In the genomic region with DNA sequence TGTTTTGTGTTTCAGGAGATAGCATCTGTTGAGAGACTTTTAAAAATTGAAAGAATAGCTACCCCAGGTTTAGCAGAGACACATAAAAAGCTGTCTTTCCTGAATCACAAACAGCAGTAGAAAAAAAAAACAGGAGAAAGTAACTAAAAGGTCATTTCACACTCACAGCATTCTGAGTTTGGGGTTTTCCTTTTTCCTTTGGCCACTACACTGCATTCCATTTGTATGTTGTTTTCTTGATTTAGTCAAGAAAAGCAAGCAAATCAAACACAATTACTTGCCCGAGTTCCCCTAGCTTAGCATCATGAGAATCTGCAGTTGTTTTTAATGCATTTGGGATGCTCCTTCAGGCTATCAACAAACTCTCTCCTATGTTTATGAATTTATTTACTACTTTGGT, we compare ENCODE assay signal across 24 cellular contexts.
DNase-seq lines count a peak whose midpoint lies in the region; ATAC-seq, FAIRE-seq and TF ChIP-seq lines count a peak whose summit lies in the region.
"Had no signal": no experiment of that assay in that cellular context is flagged by ENCODE, and none has a peak within 500 bp of the region (broad histone marks: within the 10 kb centered on the region; RNA-seq: fewer than 3 reads in every experiment).

No MANE protein-coding gene starts in this region.

- CTCF ChIA-PET in CD4-positive, alpha-beta T cell (lab: Charles Lee) = interaction anchor here (1.0 kb wide), 1 partner anchor 28 kb away, joined by 3 read pairs; no protein-coding TSS in a partner anchor

- no peak overlapping the region for H3K18ac ChIP-seq in trophoblast cell (ENCODE audit: low read length)

- WGBS in trophoblast cell (ENCODE audit: extremely low coverage, insufficient coverage, insufficient read length) = no CpG with 5 or more reads among the region's 1 CpG

- H3K4me2 ChIP-seq in trophoblast cell (ENCODE audit: low read length) = no peak overlapping the region

- peak overlapping the region; percentile 43 for H3K14ac ChIP-seq in trophoblast cell (ENCODE audit: low read length)

- no peak for FAIRE-seq in kidney (lab: Jason Lieb, UNC)
- FAIRE-seq: G401.6, GM12891, H54 had no signal

- H3K4me1 ChIP-seq in adipocyte (ENCODE audit: control insufficient read depth, insufficient read depth, low read length) (peaks cover 36% of the 10 kb centered on the region), trophoblast cell (ENCODE audit: control insufficient read depth in 1 of 2, insufficient read depth in 2 of 2, low read length in 2 of 2) (peaks cover 7 to 8% of the 10 kb centered on the region in 2 experiments), kidney (ENCODE audit: control insufficient read depth in 1 of 2, insufficient read depth in 1 of 2, low read depth in 1 of 2, low read length in 2 of 2) (no peaks in the 10 kb centered on the region)
- H3K4me1 ChIP-seq: prostate gland, SJCRH30 had no signal

- H3K79me2 ChIP-seq in trophoblast cell (ENCODE audit: control insufficient read depth, insufficient read depth, low read length, poor library complexity) = no peaks in the 10 kb centered on the region

- H3K36me3 ChIP-seq in adipocyte (ENCODE audit: control insufficient read depth, insufficient read depth, low read length, severe bottlenecking) (no peaks in the 10 kb centered on the region), trophoblast cell (ENCODE audit: control insufficient read depth in 1 of 2, insufficient read depth in 2 of 2, low read length in 2 of 2) (no peaks in the 10 kb centered on the region), kidney (ENCODE audit: control insufficient read depth in 1 of 2, insufficient read depth in 2 of 2, low read length in 2 of 2) (no peaks in the 10 kb centered on the region)
- H3K36me3 ChIP-seq: esophagus squamous epithelium, prostate gland, SJCRH30 had no signal

- no peak for DNase-seq in CD4-positive, alpha-beta T cell
- peak; percentile 74 for DNase-seq in adipocyte (ENCODE audit: low read depth)
- peak; percentile 84 for DNase-seq in fibroblast of peridontal ligament (ENCODE audit: extremely low read depth)
- DNase-seq in trophoblast cell = no peak
- DNase-seq in dorsolateral prefrontal cortex = no peak
- DNase-seq in kidney = no peak
- no peak for DNase-seq in nucleus accumbens (lab: John Stamatoyannopoulos, UW)
- DNase-seq: activated CD4-positive, alpha-beta T cell treated with anti-CD3 and anti-CD28 coated beads for 1 hour; AML-193; anterior cingulate cortex; Calu3; esophagus squamous epithelium; left colon; NCI-H187; NCI-H524; SJCRH30; stimulated activated CD4-positive, alpha-beta T cell treated with anti-CD3 and anti-CD28 coated beads, Interleukin-2, amount 100 ng/mL, for 48 hours; substantia nigra had no signal

- H2AFZ ChIP-seq in trophoblast cell (ENCODE audit: insufficient read depth, low read length, poor library complexity) = no peak overlapping the region

- H3K27ac Mint-ChIP-seq in CD4-positive, alpha-beta T cell = peak overlapping the region; percentile 18
- H3K27ac Mint-ChIP-seq: dendritic cell treated with granulocyte-macrophage colony-stimulating factor and Interleukin-4, amounts not matched to agents 40 ng/mL and 50 ng/mL, for 4 days had no signal

- no peak overlapping the region for H3K4ac ChIP-seq in trophoblast cell (ENCODE audit: low read depth, low read length)

- no peak overlapping the region for H3K27ac ChIP-seq in CD4-positive, alpha-beta T cell (ENCODE audit: low read depth, low read length)
- peak overlapping the region; percentile 73 for H3K27ac ChIP-seq in trophoblast cell (ENCODE audit: low read depth, low read length)
- H3K27ac ChIP-seq in dorsolateral prefrontal cortex = no peak overlapping the region
- H3K27ac ChIP-seq in kidney (ENCODE audit: low read depth in 2 of 2, low read length in 2 of 2) = no peak overlapping the region
- H3K27ac ChIP-seq: esophagus squamous epithelium, prostate gland, SJCRH30 had no signal

- no peak overlapping the region for H3K4me3 Mint-ChIP-seq in CD4-positive, alpha-beta T cell
- H3K4me3 Mint-ChIP-seq: dendritic cell treated with granulocyte-macrophage colony-stimulating factor and Interleukin-4, amounts not matched to agents 40 ng/mL and 50 ng/mL, for 4 days had no signal

- H3K4me1 Mint-ChIP-seq in CD4-positive, alpha-beta T cell (ENCODE audit: low read depth) = no peaks in the 10 kb centered on the region

- H3K9ac ChIP-seq in adipocyte (ENCODE audit: low read length) = no peak overlapping the region
- H3K9ac ChIP-seq in trophoblast cell (ENCODE audit: low read length) = no peak overlapping the region
- H3K9ac ChIP-seq in kidney (ENCODE audit: low read length in 2 of 2) = no peak overlapping the region

- no peak overlapping the region for H2BK5ac ChIP-seq in trophoblast cell (ENCODE audit: low read depth, low read length, poor library complexity)

- H3K4me3 ChIP-seq in adipocyte (ENCODE audit: low read length) (peak overlapping the region; percentile 29), trophoblast cell (ENCODE audit: low read depth, low read length) (no peak overlapping the region), dorsolateral prefrontal cortex (no peak overlapping the region), kidney (ENCODE audit: low read length in 2 of 2) (no peak overlapping the region)
- H3K4me3 ChIP-seq: esophagus squamous epithelium, prostate gland, SJCRH30 had no signal

- no peak overlapping the region for H2AK5ac ChIP-seq in trophoblast cell (ENCODE audit: low read length)

- intact Hi-C loops in CD4-positive, alpha-beta T cell (cut with DNase I, micrococcal nuclease) = loop anchor here in 1 of 2 experiments (5.0 kb wide), 1 partner anchor 162 kb away; a partner anchor contains a TSS
- intact Hi-C loops in dorsolateral prefrontal cortex (cut with DNase I) = no loop called here
- intact Hi-C loops in kidney (cut with DNase I) = no loop called here

- H3K79me1 ChIP-seq in trophoblast cell (ENCODE audit: low read length) = peaks cover 19% of the 10 kb centered on the region

- ATAC-seq in CD4-positive, alpha-beta T cell (ENCODE audit: poor library complexity) = no peak
- ATAC-seq in GM19328 (IDR thresholded peaks at IDR 0.05; ENCODE audit: unreplicated experiment) = no peak
- ATAC-seq: left colon had no signal

- POLR2A ChIA-PET in CD4-positive, alpha-beta T cell (lab: Charles Lee) = no interaction called here

- no peak overlapping the region for H4K8ac ChIP-seq in trophoblast cell (ENCODE audit: low read depth, low read length)

- H2BK120ac ChIP-seq in trophoblast cell (ENCODE audit: insufficient read depth, low read length, poor library complexity) = no peak overlapping the region

- H3K23ac ChIP-seq in trophoblast cell (ENCODE audit: low read length) = no peak overlapping the region

- peaks cover 2% of the 10 kb centered on the region for H3K9me3 Mint-ChIP-seq in CD4-positive, alpha-beta T cell

- H3K9me3 ChIP-seq in CD4-positive, alpha-beta T cell (ENCODE audit: control insufficient read depth, low read length) = no peaks in the 10 kb centered on the region
- H3K9me3 ChIP-seq in adipocyte (ENCODE audit: control insufficient read depth, low read length) (no peaks in the 10 kb centered on the region), trophoblast cell (ENCODE audit: insufficient read depth, low read depth, low read length) (peaks cover 3% of the 10 kb centered on the region), kidney (ENCODE audit: control insufficient read depth in 1 of 2, low read length in 2 of 2) (peaks cover 0 to 3% of the 10 kb centered on the region in 2 donors)
- H3K9me3 ChIP-seq: esophagus squamous epithelium, prostate gland, SJCRH30 had no signal

- no peak overlapping the region for H4K91ac ChIP-seq in trophoblast cell (ENCODE audit: low read depth, low read length)

- no peaks in the 10 kb centered on the region for H3K36me3 Mint-ChIP-seq in CD4-positive, alpha-beta T cell (ENCODE audit: low read depth)

- no peaks in the 10 kb centered on the region for H3K27me3 ChIP-seq in CD4-positive, alpha-beta T cell (ENCODE audit: control insufficient read depth, insufficient read depth, low read length)
- H3K27me3 ChIP-seq in adipocyte (replicated peaks; ENCODE audit: control insufficient read depth, insufficient read depth, low read length) (no peaks in the 10 kb centered on the region), trophoblast cell (ENCODE audit: insufficient read depth, low read length) (no peaks in the 10 kb centered on the region), dorsolateral prefrontal cortex (no peaks in the 10 kb centered on the region)
- H3K27me3 ChIP-seq: esophagus squamous epithelium, SJCRH30 had no signal

- H4K12ac ChIP-seq in trophoblast cell (ENCODE audit: low read depth, low read length) = no peak overlapping the region

- no peak overlapping the region for H2BK12ac ChIP-seq in trophoblast cell (ENCODE audit: low read length)

- no peaks in the 10 kb centered on the region for H3K27me3 Mint-ChIP-seq in CD4-positive, alpha-beta T cell
- H3K27me3 Mint-ChIP-seq: dendritic cell treated with granulocyte-macrophage colony-stimulating factor and Interleukin-4, amounts not matched to agents 40 ng/mL and 50 ng/mL, for 4 days had no signal

- TF ChIP-seq CTCF in CD4-positive, alpha-beta T cell (IDR thresholded peaks at IDR 0.05) = no peak
- TF ChIP-seq CTCF in dorsolateral prefrontal cortex (IDR thresholded peaks at IDR 0.05 in 54 of 56, conservative IDR thresholded peaks at IDR 0.05 in 2 of 56; ENCODE audit: low read depth in 1 of 56, partially characterized antibody in 56 of 56) (no peak), kidney (IDR thresholded peaks at IDR 0.05; ENCODE audit: borderline replicate concordance, extremely low read depth, insufficient read depth) (no peak)

Comparison
In these comparisons a context has a peak if more than half of its experiments do, and no peak if none do; other contexts are left out.
1. DNase-seq: peak in adipocyte (single experiment) and fibroblast of peridontal ligament (single experiment); none in CD4-positive, alpha-beta T cell (0 of 10), trophoblast cell (0 of 2), dorsolateral prefrontal cortex (0 of 10), kidney (single experiment) and nucleus accumbens (0 of 56).